ENCODE assay signal across 1 cellular context in the genomic region with DNA sequence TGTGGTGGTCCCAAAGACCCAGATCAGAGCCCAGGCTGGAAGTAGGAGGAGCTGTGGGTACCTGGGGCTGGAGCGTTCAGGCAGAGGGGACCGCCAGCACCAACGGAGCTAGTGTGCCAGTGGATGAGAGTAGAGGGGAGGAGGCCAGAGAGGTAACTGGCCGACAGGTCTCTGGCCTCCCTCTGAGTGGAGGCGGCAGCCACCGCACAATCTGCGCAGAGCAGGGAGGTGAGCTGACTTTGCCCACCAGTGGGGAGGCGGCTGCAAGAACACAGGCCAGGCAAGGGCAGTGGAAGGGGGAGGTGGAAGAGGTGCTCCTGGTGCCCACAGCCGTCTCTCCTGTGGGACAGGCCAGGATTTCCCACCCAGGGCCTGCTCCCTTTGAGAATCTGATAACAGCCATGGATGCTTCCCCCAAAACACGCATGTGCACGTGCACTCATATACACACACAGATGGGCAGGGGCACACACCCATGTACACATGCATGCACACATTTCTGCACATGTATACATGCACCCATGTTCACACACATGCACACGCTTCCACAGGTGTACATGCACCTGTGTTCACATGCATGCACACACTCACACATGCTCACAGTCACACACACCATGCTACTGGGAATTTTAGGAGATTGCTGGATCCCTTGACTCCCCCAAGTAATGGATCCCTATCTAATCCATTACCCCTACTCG.
TF ChIP-seq lines count a peak whose summit lies in the region.

No MANE protein-coding gene starts in this region.

TF ChIP-seq in GM12878, 131 proteins besides CTCF, POLR2A, EP300 and RAD21:
- no peak for TF ChIP-seq STAT1 (conservative IDR thresholded peaks at IDR 0.05)
- no peak for TF ChIP-seq SUZ12 (IDR thresholded peaks at IDR 0.05; ENCODE audit: unreplicated experiment)
- TF ChIP-seq NR2C2 (IDR thresholded peaks at IDR 0.05; ENCODE audit: borderline replicate concordance, control insufficient read depth, insufficient read length, low read depth) = no peak
- TF ChIP-seq ETV6 (conservative IDR thresholded peaks at IDR 0.05 in 1 of 2, IDR thresholded peaks at IDR 0.05 in 1 of 2; ENCODE audit: borderline replicate concordance in 1 of 2, low read depth in 1 of 2) = no peak
- TF ChIP-seq NFXL1 (IDR thresholded peaks at IDR 0.05; ENCODE audit: borderline replicate concordance) = no peak
- no peak for TF ChIP-seq JUNB (IDR thresholded peaks at IDR 0.05)
- TF ChIP-seq, protein P1, sequence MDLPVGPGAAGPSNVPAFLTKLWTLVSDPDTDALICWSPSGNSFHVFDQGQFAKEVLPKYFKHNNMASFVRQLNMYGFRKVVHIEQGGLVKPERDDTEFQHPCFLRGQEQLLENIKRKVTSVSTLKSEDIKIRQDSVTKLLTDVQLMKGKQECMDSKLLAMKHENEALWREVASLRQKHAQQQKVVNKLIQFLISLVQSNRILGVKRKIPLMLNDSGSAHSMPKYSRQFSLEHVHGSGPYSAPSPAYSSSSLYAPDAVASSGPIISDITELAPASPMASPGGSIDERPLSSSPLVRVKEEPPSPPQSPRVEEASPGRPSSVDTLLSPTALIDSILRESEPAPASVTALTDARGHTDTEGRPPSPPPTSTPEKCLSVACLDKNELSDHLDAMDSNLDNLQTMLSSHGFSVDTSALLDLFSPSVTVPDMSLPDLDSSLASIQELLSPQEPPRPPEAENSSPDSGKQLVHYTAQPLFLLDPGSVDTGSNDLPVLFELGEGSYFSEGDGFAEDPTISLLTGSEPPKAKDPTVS (IDR thresholded peaks at IDR 0.05; ENCODE audit: low read depth, low read length) = no peak
- TF ChIP-seq IKZF2 (IDR thresholded peaks at IDR 0.05) = no peak
- no peak for TF ChIP-seq GABPA (IDR thresholded peaks at IDR 0.05; ENCODE audit: low read depth)
- TF ChIP-seq CBX3 (IDR thresholded peaks at IDR 0.05; ENCODE audit: borderline replicate concordance, low read depth) = no peak
- no peak for TF ChIP-seq MYC (IDR thresholded peaks at IDR 0.05; ENCODE audit: insufficient read depth, insufficient read length, insufficient replicate concordance, low read length, severe bottlenecking)
- TF ChIP-seq ZZZ3 (IDR thresholded peaks at IDR 0.05; ENCODE audit: control insufficient read depth, insufficient read length, low read depth) = no peak
- TF ChIP-seq BHLHE40 (IDR thresholded peaks at IDR 0.05; ENCODE audit: borderline replicate concordance in 1 of 2, low read depth in 2 of 2, low read length in 1 of 2) = no peak
- no peak for TF ChIP-seq NFIC (IDR thresholded peaks at IDR 0.05; ENCODE audit: low read depth, low read length)
- no peak for TF ChIP-seq HDGF (IDR thresholded peaks at IDR 0.05)
